Comparison of ENCODE assay signal across 13 cellular contexts in genomic region chr19:16216744-16217670, GRCh38. TPM values are rescaled to one million over a fixed set of nuclear protein-coding genes. Genes with fewer than 3 reads are reported as not detected.
DNase-seq lines count a peak whose midpoint lies in the region; ATAC-seq and TF ChIP-seq lines count a peak whose summit lies in the region.
"Had no signal": no experiment of that assay in that cellular context is flagged by ENCODE, and none has a peak within 500 bp of the region (broad histone marks: within the 10 kb centered on the region; RNA-seq: fewer than 3 reads in every experiment).

No MANE protein-coding gene starts in this region.

- no peak for TF ChIP-seq EP300 in SK-N-SH (IDR thresholded peaks at IDR 0.05; ENCODE audit: borderline replicate concordance in 1 of 2, low read depth in 1 of 2, low read length in 1 of 2)

- CTCF ChIA-PET in SK-N-SH (lab: Yijun Ruan, JAX) = interaction anchor here (0.9 to 1.2 kb wide), 2 partner anchors 30 to 31 kb away, joined by 3 to 4 read pairs; no protein-coding TSS in a partner anchor
- CTCF ChIA-PET in activated CD8-positive, alpha-beta T cell treated with anti-CD3 and anti-CD28 coated beads, Interleukin-2, amount 10 ng/mL, durations not matched to agents 7 days and 5 days (lab: Charles Lee) = interaction anchor here (0.9 to 2.5 kb wide), 4 partner anchors 31 to 175 kb away, joined by 3 to 8 read pairs (median 4); partner anchors contain the start of gene FAM32A
- CTCF ChIA-PET in naive thymus-derived CD4-positive, alpha-beta T cell (lab: Charles Lee) = interaction anchor here (1.3 kb wide), 1 partner anchor 30 kb away, joined by 6 read pairs; no protein-coding TSS in a partner anchor

- H3K9me3 Mint-ChIP-seq in activated CD8-positive, alpha-beta T cell treated with anti-CD3 and anti-CD28 coated beads, Interleukin-2, amount 10 ng/mL, durations not matched to agents 7 days and 5 days (ENCODE audit: insufficient read depth) = peaks cover 22% of the 10 kb centered on the region
- peaks cover 0 to 37% (median 22%) of the 10 kb centered on the region in 11 donors for H3K9me3 Mint-ChIP-seq in naive thymus-derived CD4-positive, alpha-beta T cell

- DNase-seq in SK-N-SH (peak; percentile 7), NCI-H128 (lab: John Stamatoyannopoulos, UW; ENCODE audit: unreplicated experiment) (peak; percentile 52), globus pallidus (ENCODE audit: low spot score) (no peak), mucosa of descending colon (no peak)
- DNase-seq in activated CD8-positive, alpha-beta T cell treated with anti-CD3 and anti-CD28 coated beads, Interleukin-2, amount 10 ng/mL, durations not matched to agents 7 days and 5 days = no peak
- DNase-seq in naive thymus-derived CD4-positive, alpha-beta T cell = peak in 7 of 9 donors; percentile 36 to 55 (median 50)
- DNase-seq: activated CD8-positive, alpha-beta memory T cell treated with anti-CD3 and anti-CD28 coated beads for 24 hours; DND-41; KBM-7; NCI-H748 treated with DMSO at 0.1 percent for 48 hours; testis had no signal

- peaks cover 76% of the 10 kb centered on the region for H3K79me2 ChIP-seq in SK-N-SH (ENCODE audit: insufficient read depth)

- no peak overlapping the region for H3K27ac ChIP-seq in SK-N-SH (ENCODE audit: low read depth in 2 of 2, low read length in 1 of 2)
- peak overlapping the region; percentile 57 for H3K27ac ChIP-seq in naive thymus-derived CD4-positive, alpha-beta T cell (ENCODE audit: low read depth, low read length)
- H3K27ac ChIP-seq: testis had no signal

- H4K20me1 ChIP-seq in SK-N-SH (ENCODE audit: insufficient read depth) = peaks cover 12% of the 10 kb centered on the region; the same call in 1 of the 2 replicates

- no peak for TF ChIP-seq CTCF in SK-N-SH (IDR thresholded peaks at IDR 0.05)
- no peak for TF ChIP-seq CTCF in mucosa of descending colon (IDR thresholded peaks at IDR 0.05)

- H3F3A ChIP-seq in SK-N-SH (replicated peaks; ENCODE audit: insufficient read depth) = peaks cover 18% of the 10 kb centered on the region

- no peak for TF ChIP-seq RAD21 in SK-N-SH (IDR thresholded peaks at IDR 0.05; ENCODE audit: low read length)

- no peaks in the 10 kb centered on the region for H3K9me2 ChIP-seq in SK-N-SH

- intact Hi-C loops in naive thymus-derived CD4-positive, alpha-beta T cell (cut with micrococcal nuclease) = loop anchor here in 1 of 2 donors (1.0 kb wide), 4 partner anchors 16 to 32 kb away; partner anchors contain the start of genes AP1M1 and FAM32A
- intact Hi-C loops in mucosa of descending colon (cut with DNase I, micrococcal nuclease) = no loop called here

- H3K36me3 ChIP-seq in SK-N-SH (replicated peaks in 1 of 2; ENCODE audit: control insufficient read depth in 1 of 2, insufficient read depth in 2 of 2, low read length in 1 of 2) = peaks cover 24 to 67% of the 10 kb centered on the region in 2 experiments
- peaks cover 0 to 33% (median 13%) of the 10 kb centered on the region in 3 experiments for H3K36me3 ChIP-seq in naive thymus-derived CD4-positive, alpha-beta T cell (ENCODE audit: control insufficient read depth in 2 of 3, insufficient read depth in 3 of 3, low read length in 3 of 3)
- no peaks in the 10 kb centered on the region for H3K36me3 ChIP-seq in mucosa of descending colon (ENCODE audit: low read depth)

- H3K4me1 ChIP-seq in SK-N-SH (ENCODE audit: control insufficient read depth in 1 of 2, insufficient read depth in 2 of 2, low read depth in 1 of 2, low read length in 1 of 2) (no peaks in the 10 kb centered on the region), mucosa of descending colon (ENCODE audit: low read depth) (no peaks in the 10 kb centered on the region)
- peaks cover 0 to 44% of the 10 kb centered on the region in 2 donors for H3K4me1 ChIP-seq in naive thymus-derived CD4-positive, alpha-beta T cell (ENCODE audit: control insufficient read depth in 2 of 2, insufficient read depth in 2 of 2, low read length in 2 of 2)
- H3K4me1 ChIP-seq: testis had no signal

- H3K27ac Mint-ChIP-seq in activated CD8-positive, alpha-beta T cell treated with anti-CD3 and anti-CD28 coated beads, Interleukin-2, amount 10 ng/mL, durations not matched to agents 7 days and 5 days = peak overlapping the region; percentile 76
- H3K27ac Mint-ChIP-seq in naive thymus-derived CD4-positive, alpha-beta T cell = peak overlapping the region; percentile 52 to 97 (median 92)

- H3K4me2 ChIP-seq in SK-N-SH = no peak overlapping the region

- H3K9me3 ChIP-seq in SK-N-SH (peaks cover 23% of the 10 kb centered on the region; the same call in 1 of the 2 replicates), mucosa of descending colon (peaks cover 20% of the 10 kb centered on the region)
- H3K9me3 ChIP-seq in naive thymus-derived CD4-positive, alpha-beta T cell (ENCODE audit: control insufficient read depth in 2 of 3, low read length in 3 of 3) = peaks cover 4 to 24% (median 14%) of the 10 kb centered on the region in 3 experiments
- H3K9me3 ChIP-seq: testis had no signal

- peaks cover 88% of the 10 kb centered on the region for H3K36me3 Mint-ChIP-seq in activated CD8-positive, alpha-beta T cell treated with anti-CD3 and anti-CD28 coated beads, Interleukin-2, amount 10 ng/mL, durations not matched to agents 7 days and 5 days (ENCODE audit: low read depth)
- H3K36me3 Mint-ChIP-seq in naive thymus-derived CD4-positive, alpha-beta T cell = peaks cover 4 to 87% (median 56%) of the 10 kb centered on the region in 5 donors

- no peak for ATAC-seq in SK-N-SH treated with all-trans-retinoic acid at 6 μM for 48 hours
- peak; percentile 57 for ATAC-seq in activated CD8-positive, alpha-beta T cell treated with anti-CD3 and anti-CD28 coated beads, Interleukin-2, amount 10 ng/mL, durations not matched to agents 7 days and 5 days
- ATAC-seq in naive thymus-derived CD4-positive, alpha-beta T cell = peak; percentile 76
- ATAC-seq in mucosa of descending colon = no peak
- no peak for ATAC-seq in GM21360 (IDR thresholded peaks at IDR 0.05; ENCODE audit: unreplicated experiment)

- H3K4me1 Mint-ChIP-seq in activated CD8-positive, alpha-beta T cell treated with anti-CD3 and anti-CD28 coated beads, Interleukin-2, amount 10 ng/mL, durations not matched to agents 7 days and 5 days (ENCODE audit: low read depth) = peaks cover 47% of the 10 kb centered on the region
- H3K4me1 Mint-ChIP-seq in naive thymus-derived CD4-positive, alpha-beta T cell = peaks cover 29 to 68% (median 56%) of the 10 kb centered on the region in 7 donors

- peak overlapping the region; percentile 3 for H3K4me3 Mint-ChIP-seq in activated CD8-positive, alpha-beta T cell treated with anti-CD3 and anti-CD28 coated beads, Interleukin-2, amount 10 ng/mL, durations not matched to agents 7 days and 5 days
- peak overlapping the region; percentile 33 to 85 (median 78) for H3K4me3 Mint-ChIP-seq in naive thymus-derived CD4-positive, alpha-beta T cell

- H3K4me3 ChIP-seq in SK-N-SH (ENCODE audit: low read depth in 2 of 2, low read length in 1 of 2) (no peak overlapping the region), mucosa of descending colon (no peak overlapping the region)
- peak overlapping the region; percentile 34 for H3K4me3 ChIP-seq in naive thymus-derived CD4-positive, alpha-beta T cell (ENCODE audit: low read length)
- H3K4me3 ChIP-seq: testis had no signal

- no peak overlapping the region for H3K9ac ChIP-seq in SK-N-SH

- 83% methylated on average over 5 of the region's 13 CpGs for WGBS in SK-N-SH (ENCODE audit: low lambda C conversion rate)

- H2AFZ ChIP-seq in SK-N-SH (ENCODE audit: low read depth) = no peak overlapping the region

- POLR2A ChIA-PET in SK-N-SH (lab: Yijun Ruan, JAX) = no interaction called here
- POLR2A ChIA-PET in activated CD8-positive, alpha-beta T cell treated with anti-CD3 and anti-CD28 coated beads, Interleukin-2, amount 10 ng/mL, durations not matched to agents 7 days and 5 days (lab: Charles Lee) = interaction anchor here (0.6 to 1.0 kb wide), 2 partner anchors 10 to 126 kb away, joined by 3 read pairs; no protein-coding TSS in a partner anchor
- POLR2A ChIA-PET in naive thymus-derived CD4-positive, alpha-beta T cell (lab: Charles Lee) = interaction anchor here (0.9 to 3.3 kb wide), 15 partner anchors 8 to 160 kb away, joined by 3 to 35 read pairs (median 5); partner anchors contain the start of genes FAM32A and KLF2

- no peaks in the 10 kb centered on the region for H3K27me3 ChIP-seq in SK-N-SH (ENCODE audit: insufficient read depth)
- H3K27me3 ChIP-seq in naive thymus-derived CD4-positive, alpha-beta T cell (ENCODE audit: control insufficient read depth in 2 of 2, insufficient read depth in 2 of 2, low read length in 2 of 2) = no peaks in the 10 kb centered on the region
- H3K27me3 ChIP-seq: testis had no signal

- H3K27me3 Mint-ChIP-seq in activated CD8-positive, alpha-beta T cell treated with anti-CD3 and anti-CD28 coated beads, Interleukin-2, amount 10 ng/mL, durations not matched to agents 7 days and 5 days (ENCODE audit: low read depth) = no peaks in the 10 kb centered on the region
- no peaks in the 10 kb centered on the region for H3K27me3 Mint-ChIP-seq in naive thymus-derived CD4-positive, alpha-beta T cell

TF ChIP-seq in SK-N-SH treated with all-trans-retinoic acid at 6 μM for 48 hours, 23 proteins besides CTCF, POLR2A, EP300 and RAD21 (continues in another document):
- TF ChIP-seq GLIS3 (CRISPR knock-in tag; IDR thresholded peaks at IDR 0.05) = no peak

RNA-seq across cellular contexts. Expression of gene AP1M1, which starts 19.3 kb away (rescaled TPM):
- 101 and 133 TPM in 2 replicates for polyA plus RNA-seq in SK-N-SH (2012; rRNA removed)
- 68.9 and 107 TPM in 2 replicates for polyA plus RNA-seq in SK-N-SH (2012; cell fraction: cytosol; rRNA removed)
- polyA plus RNA-seq in SK-N-SH (2012; cell fraction: nucleus; rRNA removed) = 156 and 167 TPM in 2 replicates
- 100 to 1,000 TPM; 184 to 186 TPM for total RNA-seq in activated CD8-positive, alpha-beta T cell treated with anti-CD3 and anti-CD28 coated beads, Interleukin-2, amount 10 ng/mL, durations not matched to agents 7 days and 5 days
- 100 to 1,000 TPM in 4 of 5 experiments, 10 to 100 TPM in 1; 94.9 to 149 (median 125) TPM for total RNA-seq in naive thymus-derived CD4-positive, alpha-beta T cell
- 100 to 1,000 TPM; 134 to 169 TPM for polyA plus RNA-seq in naive thymus-derived CD4-positive, alpha-beta T cell
- total RNA-seq in mucosa of descending colon = 10 to 100 TPM; 26.3 to 59.3 (median 33.2) TPM

RNA-seq across cellular contexts. Expression of gene FAM32A, which starts 31.8 kb away (rescaled TPM):
- polyA plus RNA-seq in SK-N-SH (2012; rRNA removed) = 156 and 192 TPM in 2 replicates
- 192 and 201 TPM in 2 replicates for polyA plus RNA-seq in SK-N-SH (2012; cell fraction: cytosol; rRNA removed)
- 107 and 115 TPM in 2 replicates for polyA plus RNA-seq in SK-N-SH (2012; cell fraction: nucleus; rRNA removed)
- 10 to 100 TPM; 65.8 to 69.4 TPM for total RNA-seq in activated CD8-positive, alpha-beta T cell treated with anti-CD3 and anti-CD28 coated beads, Interleukin-2, amount 10 ng/mL, durations not matched to agents 7 days and 5 days
- total RNA-seq in naive thymus-derived CD4-positive, alpha-beta T cell = 10 to 100 TPM; 45.9 to 69.4 (median 65.9) TPM
- polyA plus RNA-seq in naive thymus-derived CD4-positive, alpha-beta T cell = 100 to 1,000 TPM; 139 to 177 TPM
- total RNA-seq in mucosa of descending colon = 10 to 100 TPM; 77.1 to 88.3 (median 77.8) TPM

RNA-seq across cellular contexts. Expression of gene CIB3, which starts 43.7 kb away (rescaled TPM):
- polyA plus RNA-seq in SK-N-SH (2012; rRNA removed) = not detected in 2 replicates
- polyA plus RNA-seq in SK-N-SH (2012; cell fraction: cytosol; rRNA removed) = 0.14 TPM in 1 of 2 replicates, not detected in the other
- polyA plus RNA-seq in SK-N-SH (2012; cell fraction: nucleus; rRNA removed) = not detected in 2 replicates
- not detected for total RNA-seq in activated CD8-positive, alpha-beta T cell treated with anti-CD3 and anti-CD28 coated beads, Interleukin-2, amount 10 ng/mL, durations not matched to agents 7 days and 5 days
- total RNA-seq in naive thymus-derived CD4-positive, alpha-beta T cell = not detected
- polyA plus RNA-seq in naive thymus-derived CD4-positive, alpha-beta T cell = not detected
- total RNA-seq in mucosa of descending colon = not detected
- total RNA-seq: testis had no signal

Comparison
In these comparisons a context has a peak if more than half of its experiments do, and no peak if none do; other contexts are left out.
1. DNase-seq: peak in SK-N-SH (single experiment), NCI-H128 (single experiment) and naive thymus-derived CD4-positive, alpha-beta T cell (7 of 9); none in activated CD8-positive, alpha-beta T cell treated with anti-CD3 and anti-CD28 coated beads, Interleukin-2, amount 10 ng/mL, durations not matched to agents 7 days and 5 days (single experiment), globus pallidus (single experiment) and mucosa of descending colon (0 of 3).
2. ATAC-seq: peak in activated CD8-positive, alpha-beta T cell treated with anti-CD3 and anti-CD28 coated beads, Interleukin-2, amount 10 ng/mL, durations not matched to agents 7 days and 5 days (single experiment) and naive thymus-derived CD4-positive, alpha-beta T cell (single experiment); none in SK-N-SH treated with all-trans-retinoic acid at 6 μM for 48 hours (single experiment), mucosa of descending colon (single experiment) and GM21360 (single experiment).